Comparison of ENCODE assay signal across 8 cellular contexts in genomic region chr10:75294866-75295692, GRCh38. TPM values are rescaled to one million over a fixed set of nuclear protein-coding genes. Genes with fewer than 3 reads are reported as not detected.
DNase-seq lines count a peak whose midpoint lies in the region; ATAC-seq and TF ChIP-seq lines count a peak whose summit lies in the region.

No MANE protein-coding gene starts in this region.

- peak overlapping the region; percentile 86 for H3K4me3 Mint-ChIP-seq in neural progenitor cell

- H3K9me3 ChIP-seq in HUES64 (ENCODE audit: insufficient read depth, low read depth, low read length), result no peaks in the 10 kb centered on the region
- no peaks in the 10 kb centered on the region for H3K9me3 ChIP-seq in neural progenitor cell (ENCODE audit: low read depth)
- peaks cover 0 to 6% (median 4%) of the 10 kb centered on the region in 4 donors for H3K9me3 ChIP-seq in stomach

- no peaks in the 10 kb centered on the region for H3K36me3 ChIP-seq in HUES64 (ENCODE audit: insufficient read depth, low read length)
- H3K36me3 ChIP-seq in neural progenitor cell, result no peaks in the 10 kb centered on the region
- H3K36me3 ChIP-seq in stomach, result no peaks in the 10 kb centered on the region

- H3K27me3 ChIP-seq in HUES64 (ENCODE audit: insufficient read depth, low read length) (peaks cover 57% of the 10 kb centered on the region), neural progenitor cell (peaks cover 75% of the 10 kb centered on the region), stomach (no peaks in the 10 kb centered on the region)

- peaks cover 6% of the 10 kb centered on the region for H3K9me3 Mint-ChIP-seq in neural progenitor cell

- peaks cover 6% of the 10 kb centered on the region for H4K20me1 ChIP-seq in neural progenitor cell (ENCODE audit: low read depth)

- intact Hi-C loops in stomach (cut with DNase I; ENCODE audit: low total_unique reads), result no loop called here

- TF ChIP-seq POLR2A in stomach (IDR thresholded peaks at IDR 0.05), result no peak

- no peak overlapping the region for H3K27ac Mint-ChIP-seq in neural progenitor cell

- H3F3A ChIP-seq in neural progenitor cell (ENCODE audit: low read depth), result no peaks in the 10 kb centered on the region

- DNase-seq in C1 segment of cervical spinal cord (lab: John Stamatoyannopoulos, UW) (peak in 8 of 14 donors; percentile 16 to 60 (median 31)), RPMI7951 (ENCODE audit: low read depth) (peak; percentile 91), activated gamma-delta T cell treated with Interleukin-2 at 50 U/mL for 16 hours (peak; percentile 48), foreskin fibroblast (peak; percentile 83 to 90), neural progenitor cell (ENCODE audit: low spot score) (peak; percentile 77), stomach (peak; percentile 74)

- peak overlapping the region; percentile 82 for H2AFZ ChIP-seq in neural progenitor cell (replicated peaks)

- no peaks in the 10 kb centered on the region for H3K79me2 ChIP-seq in neural progenitor cell (ENCODE audit: low read depth)

- H3K9ac ChIP-seq in HUES64 (ENCODE audit: low read depth, low read length) (0 out of 2 replicates have a peak overlapping the region, but pooled peaks have one; percentile 5), neural progenitor cell (no peak overlapping the region)

- H3K27ac ChIP-seq in HUES64 (ENCODE audit: low read depth, low read length) (no peak overlapping the region), neural progenitor cell (no peak overlapping the region), stomach (peak overlapping the region; percentile 52 to 94 (median 86))

- H3K4me3 ChIP-seq in HUES64 (ENCODE audit: low read length) (peak overlapping the region; percentile 59), foreskin fibroblast (ENCODE audit: low read depth in 1 of 2, low read length in 2 of 2) (peak overlapping the region; percentile 53 to 60), neural progenitor cell (peak overlapping the region; percentile 52), stomach (peak overlapping the region; percentile 53 to 70 (median 60))

- H3K4me1 ChIP-seq in HUES64 (ENCODE audit: insufficient read depth, low read length) (0 out of 2 replicates have a peak, but pooled peaks cover 3% of the 10 kb centered on the region), neural progenitor cell (no peaks in the 10 kb centered on the region), stomach (peaks cover 14 to 31% (median 19%) of the 10 kb centered on the region in 4 donors)

- peak overlapping the region; percentile 89 for H3K4me2 ChIP-seq in neural progenitor cell

- H3K36me3 Mint-ChIP-seq in neural progenitor cell, result no peaks in the 10 kb centered on the region

- 6% methylated on average over 55 of the region's 56 CpGs for WGBS in HUES64
- WGBS in stomach, 5 donors, result 0 to 3% (median 1%) methylated on average over 24 to 56 of the region's 56 CpGs

- ATAC-seq in GM19452 (IDR thresholded peaks at IDR 0.05; ENCODE audit: unreplicated experiment), result peak; percentile 81

- TF ChIP-seq CTCF in foreskin fibroblast (IDR thresholded peaks at IDR 0.05; ENCODE audit: low read depth, low read length) (no peak), neural progenitor cell (IDR thresholded peaks at IDR 0.05) (peak; percentile 45), stomach (IDR thresholded peaks at IDR 0.05) (peak in 3 of 7 experiments; percentile 8 to 19 (median 15))

- no peak for TF ChIP-seq EP300 in stomach (IDR thresholded peaks at IDR 0.05)

- H3K27me3 Mint-ChIP-seq in neural progenitor cell (ENCODE audit: insufficient read depth, low read depth), result peaks cover 8% of the 10 kb centered on the region

- H3K4me1 Mint-ChIP-seq in neural progenitor cell, result peaks cover 12% of the 10 kb centered on the region

RNA-seq across cellular contexts. Expression of gene COMTD1, which starts 59.3 kb away (rescaled TPM):
- 15.6 TPM for polyA plus RNA-seq in HUES64 (2013, experiment 1 of 2)
- 14.8 TPM for polyA plus RNA-seq in HUES64 (2013, experiment 2 of 2)
- 3.5 and 9.1 TPM in 2 replicates for total RNA-seq in RPMI7951 (2014; rRNA removed; shearing (Covaris generic))
- total RNA-seq in neural progenitor cell (ENCODE audit: low replicate concordance), result 2.1 and 5.3 TPM in 2 replicates
- total RNA-seq in stomach, result 100 to 1,000 TPM in 2 of 5 donors, 10 to 100 TPM in 3; 15.4 to 446 (median 71.4) TPM
- 100 to 1,000 TPM; 119 to 173 (median 137) TPM for polyA plus RNA-seq in stomach

Comparison
In these comparisons a context has a peak if more than half of its experiments do, and no peak if none do; other contexts are left out.
1. DNase-seq: peak in every context shown above with its lines; median percentile 91 in RPMI7951; 86 in foreskin fibroblast; 77 in neural progenitor cell; 74 in stomach; 48 in activated gamma-delta T cell treated with Interleukin-2 at 50 U/mL for 16 hours; 31 in C1 segment of cervical spinal cord.
2. H3K27ac ChIP-seq: peak in stomach (5 of 5); none in HUES64 (single experiment) and neural progenitor cell (single experiment).
3. Peak in every context shown above with its lines, with median percentiles within 50 percentile points of each other: H3K4me3 ChIP-seq.